8 cellular contexts compared by ENCODE assay signal in genomic region chr11:65425105-65425970, GRCh38. TPM values are rescaled to one million over a fixed set of nuclear protein-coding genes. Genes with fewer than 3 reads are reported as not detected.
DNase-seq lines count a peak whose midpoint lies in the region; ATAC-seq and TF ChIP-seq lines count a peak whose summit lies in the region.

No MANE protein-coding gene starts in this region.

- peak overlapping the region; percentile 100 for H3K27ac ChIP-seq in lower lobe of right lung

- TF ChIP-seq CTCF in WTC11 (IDR thresholded peaks at IDR 0.05): no peak
- TF ChIP-seq CTCF in lower lobe of right lung (IDR thresholded peaks at IDR 0.05): peak; percentile 16

- H3K4me3 Mint-ChIP-seq in IgD-negative memory B cell: peak overlapping the region; percentile 86 to 98 (median 96)
- H3K4me3 Mint-ChIP-seq in WTC11: peak overlapping the region; percentile 69
- peak overlapping the region; percentile 100 for H3K4me3 Mint-ChIP-seq in central memory CD8-positive, alpha-beta T cell

- H3K27ac Mint-ChIP-seq in IgD-negative memory B cell (peak overlapping the region; percentile 95 to 100 (median 98)), WTC11 (peak overlapping the region; percentile 36)
- peak overlapping the region; percentile 100 for H3K27ac Mint-ChIP-seq in central memory CD8-positive, alpha-beta T cell (ENCODE audit: low read depth)

- CTCF ChIA-PET in WTC11 (lab: Charles Lee): interaction anchor here (1.0 to 12.8 kb wide), 5 partner anchors 9 to 72 kb away, joined by 3 to 224 read pairs (median 4); no protein-coding TSS in a partner anchor

- peak overlapping the region; percentile 91 for H3K4me3 ChIP-seq in lower lobe of right lung

- no peak for ATAC-seq in WTC11
- ATAC-seq in central memory CD8-positive, alpha-beta T cell (replicated peaks; ENCODE audit: extremely low read depth, poor library complexity, severe bottlenecking): peak; percentile 65
- ATAC-seq in lower lobe of right lung: no peak
- no peak for ATAC-seq in GM21786 (IDR thresholded peaks at IDR 0.05; ENCODE audit: unreplicated experiment)
- no peak for ATAC-seq in HG03139 (IDR thresholded peaks at IDR 0.05; ENCODE audit: unreplicated experiment)

- H3K36me3 Mint-ChIP-seq in IgD-negative memory B cell (peaks cover 7% of the 10 kb centered on the region), WTC11 (no peaks in the 10 kb centered on the region)
- peaks cover 76% of the 10 kb centered on the region for H3K36me3 Mint-ChIP-seq in central memory CD8-positive, alpha-beta T cell (ENCODE audit: insufficient read depth)

- POLR2A ChIA-PET in WTC11 (lab: Charles Lee): interaction anchor here (3.7 to 10.9 kb wide), 3 partner anchors 63 to 82 kb away, joined by 23 to 135 read pairs (median 88); partner anchors contain the start of gene MALAT1

- H3K4me1 Mint-ChIP-seq in IgD-negative memory B cell: peaks cover 37 to 52% (median 51%) of the 10 kb centered on the region in 3 donors
- peaks cover 93% of the 10 kb centered on the region for H3K4me1 Mint-ChIP-seq in WTC11
- peaks cover 85% of the 10 kb centered on the region for H3K4me1 Mint-ChIP-seq in central memory CD8-positive, alpha-beta T cell

- H3K9me3 Mint-ChIP-seq in IgD-negative memory B cell: no peaks in the 10 kb centered on the region
- no peaks in the 10 kb centered on the region for H3K9me3 Mint-ChIP-seq in WTC11
- H3K9me3 Mint-ChIP-seq in central memory CD8-positive, alpha-beta T cell: no peaks in the 10 kb centered on the region

- peaks cover 45% of the 10 kb centered on the region for H3K4me1 ChIP-seq in lower lobe of right lung

- intact Hi-C loops in lower lobe of right lung (cut with DNase I): loop anchor here (5.0 kb wide), 1 partner anchor 77 kb away; no protein-coding TSS in a partner anchor

- peak; percentile 50 for DNase-seq in Ammon's horn (ENCODE audit: low spot score)
- DNase-seq in WTC11 (ENCODE audit: low spot score): no peak
- DNase-seq in central memory CD8-positive, alpha-beta T cell (ENCODE audit: low spot score in 2 of 2): peak in 1 of 2 donors; percentile 91
- peak; percentile 48 for DNase-seq in lower lobe of right lung
- DNase-seq in stimulated activated CD8-positive, alpha-beta memory T cell treated with anti-CD3 and anti-CD28 coated beads, Interleukin-2, amount 100 ng/mL, for 1 hour (ENCODE audit: low read depth in 2 of 2): peak; percentile 61 to 69

- H3K9me3 ChIP-seq in lower lobe of right lung: no peaks in the 10 kb centered on the region

- peaks cover 34% of the 10 kb centered on the region for H3K36me3 ChIP-seq in lower lobe of right lung

- no peaks in the 10 kb centered on the region for H3K27me3 Mint-ChIP-seq in IgD-negative memory B cell
- no peaks in the 10 kb centered on the region for H3K27me3 Mint-ChIP-seq in WTC11 (ENCODE audit: low read depth)
- no peaks in the 10 kb centered on the region for H3K27me3 Mint-ChIP-seq in central memory CD8-positive, alpha-beta T cell

- no peaks in the 10 kb centered on the region for H3K27me3 ChIP-seq in lower lobe of right lung (ENCODE audit: low read depth)

TF ChIP-seq in WTC11, 78 proteins besides CTCF, POLR2A, EP300 and RAD21:
- TF ChIP-seq SMAD4 (CRISPR knock-in tag; IDR thresholded peaks at IDR 0.05) (no peak), ZNF121 (CRISPR knock-in tag; IDR thresholded peaks at IDR 0.05) (no peak), ESRRA (CRISPR knock-in tag; IDR thresholded peaks at IDR 0.05; ENCODE audit: borderline replicate concordance) (no peak), TEAD4 (CRISPR knock-in tag; IDR thresholded peaks at IDR 0.05) (no peak), FOXJ3 (CRISPR knock-in tag; IDR thresholded peaks at IDR 0.05; ENCODE audit: borderline replicate concordance) (no peak), ZBTB43 (CRISPR knock-in tag; IDR thresholded peaks at IDR 0.05) (no peak), MYBL2 (CRISPR knock-in tag; IDR thresholded peaks at IDR 0.05) (no peak), FOXP1 (CRISPR knock-in tag; IDR thresholded peaks at IDR 0.05; ENCODE audit: borderline replicate concordance) (no peak), ZNF532 (CRISPR knock-in tag; IDR thresholded peaks at IDR 0.05; ENCODE audit: borderline replicate concordance) (no peak)
TF ChIP-seq in WTC11: peak in this region for 0.

RNA-seq across cellular contexts. Expression of gene NEAT1, which starts 2.7 kb away (rescaled TPM):
- 1.2 TPM for polyA plus RNA-seq in IgD-negative memory B cell
- total RNA-seq in WTC11 (2021) (28.7 to 38.1 TPM (median 31.7 TPM) in 3 replicates), lower lobe of right lung (980 TPM)

RNA-seq across cellular contexts. Expression of gene FRMD8, which starts 38.9 kb away (rescaled TPM):
- polyA plus RNA-seq in IgD-negative memory B cell: 54.2 TPM
- total RNA-seq in WTC11 (2021): 21.5 to 23.7 TPM (median 22.9 TPM) in 3 replicates
- 22.6 TPM for total RNA-seq in lower lobe of right lung

RNA-seq across cellular contexts. Expression of gene SLC25A45, which starts 42.9 kb away (rescaled TPM):
- 17.8 TPM for polyA plus RNA-seq in IgD-negative memory B cell
- total RNA-seq in WTC11 (2021) (1.5 to 2.5 TPM (median 1.7 TPM) in 3 replicates), lower lobe of right lung (13.0 TPM)

Comparison
In these comparisons a context has a peak if more than half of its experiments do, and no peak if none do; other contexts are left out.
1. H3K27ac Mint-ChIP-seq: peak in every context shown above with its lines; median percentile 100 in central memory CD8-positive, alpha-beta T cell; 98 in IgD-negative memory B cell; 36 in WTC11.
2. RNA of gene NEAT1, which starts 2.7 kb away (total RNA-seq): 980 TPM in lower lobe of right lung (single experiment); 28.7 to 38.1 TPM in WTC11; every median in the first group is over 10 times any median in the second.
3. Peak in every context shown above with its lines, with median percentiles within 50 percentile points of each other: H3K4me3 Mint-ChIP-seq.